Comparison of ENCODE assay signal across 37 cellular contexts in genomic region chr3:170737763-170738162, GRCh38.
A peak's percentile ranks its signal among the peaks of the same experiment; 100 is the strongest.
DNase-seq lines count a peak whose midpoint lies in the region; ATAC-seq, FAIRE-seq and TF ChIP-seq lines count a peak whose summit lies in the region.
"Had no signal": no experiment of that assay in that cellular context is flagged by ENCODE, and none has a peak within 500 bp of the region (broad histone marks: within the 10 kb centered on the region; RNA-seq: fewer than 3 reads in every experiment).

No MANE protein-coding gene starts in this region.

- no peaks in the 10 kb centered on the region for H3K79me2 ChIP-seq in SK-N-SH (ENCODE audit: insufficient read depth)
- peaks cover 68% of the 10 kb centered on the region for H3K79me2 ChIP-seq in ACC112 (ENCODE audit: control insufficient read depth, insufficient read depth, low read length, unreplicated experiment)
- H3K79me2 ChIP-seq in K562 (ENCODE audit: control insufficient read depth, insufficient read depth, low read length): no peaks in the 10 kb centered on the region

- intact Hi-C loops in IMR-90 (cut with micrococcal nuclease) (no loop called here), K562 (cut with micrococcal nuclease) (no loop called here), aorta (cut with DNase I) (no loop called here)

- no peaks in the 10 kb centered on the region; a peak in 1 of 4 replicates for H3K79me1 ChIP-seq in IMR-90 (ENCODE audit: low read depth in 1 of 2, low read length in 2 of 2)

- ATAC-seq in SK-N-SH treated with all-trans-retinoic acid at 6 μM for 48 hours (no peak), IMR-90 (ENCODE audit: low read depth) (no peak), K562 (no peak), aorta (ENCODE audit: low FRiP score) (no peak), HG02885 (IDR thresholded peaks at IDR 0.05; ENCODE audit: poor library complexity, unreplicated experiment) (no peak)
- ATAC-seq in activated T-cell treated with anti-CD3 and anti-CD28 coated beads, Interleukin-2, amount 50 U/mL, for 4 hours: no peak
- ATAC-seq: A549; CD8-positive, alpha-beta T cell had no signal

- CTCF ChIA-PET in SK-N-SH (lab: Yijun Ruan, JAX) (interaction anchor here (0.8 to 0.9 kb wide), 2 partner anchors 47 to 74 kb away, joined by 3 read pairs; no protein-coding TSS in a partner anchor), IMR-90 (lab: Yijun Ruan, JAX) (interaction anchor here (0.5 to 1.2 kb wide), 3 partner anchors 36 to 324 kb away, joined by 3 read pairs; no protein-coding TSS in a partner anchor), K562 (lab: Yijun Ruan, JAX; ENCODE audit: low intra/inter-chr PET ratio) (no interaction called here)

- H3K9ac ChIP-seq in SK-N-SH: no peak overlapping the region
- H3K9ac ChIP-seq in IMR-90 (ENCODE audit: low read depth, low read length): no peak overlapping the region
- H3K9ac ChIP-seq in K562 (ENCODE audit: insufficient read depth in 1 of 2, low read depth in 2 of 2, low read length in 2 of 2): no peak overlapping the region
- H3K9ac ChIP-seq: BLaER1; BLaER1 treated with 17β-estradiol and CSF1 and Interleukin-3, amounts not matched to agents 10 nM and 100 nM had no signal

- 95% methylated on average over 2 of the region's 2 CpGs for WGBS in SK-N-SH (ENCODE audit: low lambda C conversion rate)
- WGBS in IMR-90 (ENCODE audit: extremely low coverage in 2 of 2, insufficient read length in 1 of 2), 2 experiments: no CpG with 5 or more reads among the region's 2 CpGs
- WGBS in K562 (ENCODE audit: insufficient coverage, low coverage, missing lambda C conversion rate): 98% methylated on average over 2 of the region's 2 CpGs
- 99 to 100% methylated on average over 2 of the region's 2 CpGs for WGBS in aorta, 2 donors

- no peak for FAIRE-seq in K562 (lab: Jason Lieb, UNC)
- FAIRE-seq: A204.1, A549, D721Med had no signal

- BruUV-seq in IMR-90 (replicated peaks; lab: Mats Ljungman, UMichigan) (no TSS peak), K562 (replicated peaks; lab: Mats Ljungman, UMichigan) (no TSS peak)

- DNase-seq in SK-N-SH (no peak), IMR-90 (no peak), K562 (ENCODE audit: extremely low read depth in 1 of 4, low spot score in 3 of 4) (no peak), aorta (no peak)
- no peak for DNase-seq in activated T-cell treated with anti-CD3 and anti-CD28 coated beads, Interleukin-2, amount 50 U/mL, for 4 hours
- DNase-seq: 8988T; ACHN; AML-193; BE2C; C1 segment of cervical spinal cord; Caco-2; Calu3; CD4-positive, alpha-beta memory T cell; CD4-positive, alpha-beta T cell; CD4-positive, CD25-positive, alpha-beta regulatory T cell; CD8-positive, alpha-beta memory T cell; CD8-positive, alpha-beta T cell; COR-L47; DMS 273 treated with DMSO at 0.1 percent for 48 hours; DMS153; DMS53; DMS79; DMS79 treated with DMSO at 0.1 percent for 48 hours; DND-41; EL had no signal

- H4K91ac ChIP-seq in IMR-90 (ENCODE audit: insufficient read depth, low read depth, low read length): no peak overlapping the region

- H3K4me1 Mint-ChIP-seq in activated T-cell treated with anti-CD3 and anti-CD28 coated beads, Interleukin-2, amount 50 U/mL, for 4 hours (ENCODE audit: low read depth): no peaks in the 10 kb centered on the region
- H3K4me1 Mint-ChIP-seq: B cell; CD14-positive monocyte; CD4-positive, CD25-positive, alpha-beta regulatory T cell; CD8-positive, alpha-beta memory T cell had no signal

- POLR2A ChIA-PET in SK-N-SH (lab: Yijun Ruan, JAX): no interaction called here
- POLR2A ChIA-PET in IMR-90 (lab: Charles Lee; ENCODE audit: unreplicated experiment): no interaction called here
- POLR2A ChIA-PET in K562 (lab: Yijun Ruan, JAX): interaction anchor here (0.6 to 3.7 kb wide), 3 partner anchors 7 to 76 kb away, joined by 3 to 18 read pairs (median 4); no protein-coding TSS in a partner anchor

- TF ChIP-seq EP300 in SK-N-SH (IDR thresholded peaks at IDR 0.05; ENCODE audit: borderline replicate concordance in 1 of 2, low read depth in 1 of 2, low read length in 1 of 2) (no peak), K562 (IDR thresholded peaks at IDR 0.05; ENCODE audit: low read length) (no peak)

- peaks cover 2 to 22% of the 10 kb centered on the region in 2 experiments; a peak in 3 of 4 replicates for H3K4me1 ChIP-seq in SK-N-SH (ENCODE audit: control insufficient read depth in 1 of 2, insufficient read depth in 2 of 2, low read depth in 1 of 2, low read length in 1 of 2)
- H3K4me1 ChIP-seq in ACC112 (ENCODE audit: control insufficient read depth, insufficient read depth, low read length, unreplicated experiment): peaks cover 83% of the 10 kb centered on the region
- H3K4me1 ChIP-seq in IMR-90 (ENCODE audit: control insufficient read depth, insufficient read depth, low read length): peaks cover 30% of the 10 kb centered on the region
- H3K4me1 ChIP-seq in K562 (replicated peaks in 1 of 2; ENCODE audit: control insufficient read depth in 2 of 2, insufficient read depth in 2 of 2, low read length in 2 of 2): peaks cover 0 to 13% of the 10 kb centered on the region in 2 experiments; a peak in 2 of 5 replicates
- peaks cover 2 to 5% of the 10 kb centered on the region in 2 donors for H3K4me1 ChIP-seq in aorta (ENCODE audit: control insufficient read depth in 1 of 2, insufficient read depth in 2 of 2, low read length in 2 of 2)
- H3K4me1 ChIP-seq: BLaER1; BLaER1 treated with 17β-estradiol and CSF1 and Interleukin-3, amounts not matched to agents 10 nM and 100 nM; Caco-2 had no signal

- H3K9me3 ChIP-seq in SK-N-SH: no peaks in the 10 kb centered on the region
- no peaks in the 10 kb centered on the region for H3K9me3 ChIP-seq in IMR-90 (ENCODE audit: control insufficient read depth, insufficient read depth, low read length)
- H3K9me3 ChIP-seq in K562 (replicated peaks; ENCODE audit: control insufficient read depth, insufficient read depth, low read depth, low read length): no peaks in the 10 kb centered on the region
- no peaks in the 10 kb centered on the region for H3K9me3 ChIP-seq in aorta (ENCODE audit: control insufficient read depth, low read length)
- H3K9me3 ChIP-seq: A549; BE2C; BLaER1; BLaER1 treated with 17β-estradiol and CSF1 and Interleukin-3, amounts not matched to agents 10 nM and 100 nM; Caco-2 had no signal

- H3K36me3 ChIP-seq in SK-N-SH (replicated peaks in 1 of 2; ENCODE audit: control insufficient read depth in 1 of 2, insufficient read depth in 2 of 2, low read length in 1 of 2): no peaks in the 10 kb centered on the region
- H3K36me3 ChIP-seq in ACC112 (ENCODE audit: insufficient read depth, low read length): 0 out of 2 replicates have a peak, but pooled peaks cover 6% of the 10 kb centered on the region
- H3K36me3 ChIP-seq in IMR-90 (ENCODE audit: control insufficient read depth, insufficient read depth, low read length): no peaks in the 10 kb centered on the region
- no peaks in the 10 kb centered on the region for H3K36me3 ChIP-seq in K562 (ENCODE audit: control insufficient read depth, insufficient read depth, low read length)
- H3K36me3 ChIP-seq in aorta (ENCODE audit: control insufficient read depth in 1 of 2, insufficient read depth in 2 of 2, low read length in 1 of 2): no peaks in the 10 kb centered on the region
- H3K36me3 ChIP-seq: BE2C; BLaER1; BLaER1 treated with 17β-estradiol and CSF1 and Interleukin-3, amounts not matched to agents 10 nM and 100 nM had no signal

- H3K9me3 Mint-ChIP-seq in activated T-cell treated with anti-CD3 and anti-CD28 coated beads, Interleukin-2, amount 50 U/mL, for 4 hours: no peaks in the 10 kb centered on the region
- H3K9me3 Mint-ChIP-seq: CD4-positive, alpha-beta T cell; CD8-positive, alpha-beta T cell had no signal

- peak overlapping the region; percentile 13; the same call in 1 of the 2 replicates for H2BK20ac ChIP-seq in IMR-90 (ENCODE audit: low read depth, low read length)

- H3K9me2 ChIP-seq in SK-N-SH: no peaks in the 10 kb centered on the region

- in situ Hi-C loops in IMR-90 (cut with MboI; ENCODE audit: low sequenced_read_pairs) (no loop called here), K562 (cut with MboI) (no loop called here)

- H3K4me3 ChIP-seq in SK-N-SH (ENCODE audit: low read depth in 2 of 2, low read length in 1 of 2): no peak overlapping the region
- no peak overlapping the region for H3K4me3 ChIP-seq in ACC112 (ENCODE audit: low read depth, low read length)
- H3K4me3 ChIP-seq in IMR-90 (ENCODE audit: insufficient read depth, low read depth, low read length): no peak overlapping the region
- no peak overlapping the region for H3K4me3 ChIP-seq in K562
- no peak overlapping the region for H3K4me3 ChIP-seq in aorta (ENCODE audit: low read length in 2 of 2)
- H3K4me3 ChIP-seq: A549; BLaER1; BLaER1 treated with 17β-estradiol and CSF1 and Interleukin-3, amounts not matched to agents 10 nM and 100 nM had no signal

- TF ChIP-seq RAD21 in SK-N-SH (IDR thresholded peaks at IDR 0.05; ENCODE audit: low read length) (no peak), IMR-90 (IDR thresholded peaks at IDR 0.05; ENCODE audit: low read length) (no peak), K562 (CRISPR knock-in tag; conservative IDR thresholded peaks at IDR 0.05 in 1 of 2, IDR thresholded peaks at IDR 0.05 in 1 of 2) (no peak)

- H3K27me3 ChIP-seq in SK-N-SH (ENCODE audit: insufficient read depth): no peaks in the 10 kb centered on the region
- no peaks in the 10 kb centered on the region for H3K27me3 ChIP-seq in ACC112 (ENCODE audit: insufficient read depth, low read length)
- no peaks in the 10 kb centered on the region for H3K27me3 ChIP-seq in IMR-90 (ENCODE audit: control insufficient read depth, insufficient read depth, low read length)
- H3K27me3 ChIP-seq in K562 (ENCODE audit: control insufficient read depth in 2 of 2, insufficient read depth in 2 of 2, low read length in 2 of 2): no peaks in the 10 kb centered on the region
- H3K27me3 ChIP-seq in aorta (ENCODE audit: control insufficient read depth in 1 of 2, insufficient read depth in 2 of 2, low read length in 1 of 2): no peaks in the 10 kb centered on the region
- H3K27me3 ChIP-seq: BE2C; BLaER1; BLaER1 treated with 17β-estradiol and CSF1 and Interleukin-3, amounts not matched to agents 10 nM and 100 nM had no signal

- no peak overlapping the region for H3K56ac ChIP-seq in IMR-90 (ENCODE audit: extremely low read depth, insufficient read depth, low read length)

- no peak overlapping the region for H3K14ac ChIP-seq in IMR-90 (replicated peaks; ENCODE audit: low read depth, low read length)

- H4K8ac ChIP-seq in IMR-90 (ENCODE audit: low read depth in 2 of 2, low read length in 2 of 2): peak overlapping the region in 1 of 2 experiments; percentile 33; a peak in 1 of 4 replicates

- 0 out of 2 replicates have a peak overlapping the region, but pooled peaks have one; percentile 4 for H2AK5ac ChIP-seq in IMR-90 (ENCODE audit: low read depth, low read length)

- no peak overlapping the region for H2BK15ac ChIP-seq in IMR-90 (ENCODE audit: low read depth, low read length)

- dilution Hi-C loops in IMR-90 (cut with HindIII; ENCODE audit: low sequenced_read_pairs, unreplicated experiment): no loop called here

- H2AK9ac ChIP-seq in IMR-90 (replicated peaks; ENCODE audit: low read depth, low read length, poor library complexity): no peak overlapping the region

- H3K4me2 ChIP-seq in SK-N-SH: no peak overlapping the region
- H3K4me2 ChIP-seq in IMR-90 (ENCODE audit: low read depth, low read length): no peak overlapping the region
- no peak overlapping the region for H3K4me2 ChIP-seq in K562 (ENCODE audit: insufficient read depth, low read length)
- H3K4me2 ChIP-seq: A549; BLaER1; BLaER1 treated with 17β-estradiol and CSF1 and Interleukin-3, amounts not matched to agents 10 nM and 100 nM had no signal

- H4K5ac ChIP-seq in IMR-90 (ENCODE audit: low read depth, low read length): no peak overlapping the region

- no peak overlapping the region for H2AFZ ChIP-seq in SK-N-SH (ENCODE audit: low read depth)
- no peak overlapping the region for H2AFZ ChIP-seq in ACC112 (ENCODE audit: low read length, unreplicated experiment)
- H2AFZ ChIP-seq in IMR-90 (replicated peaks; ENCODE audit: low read length, poor library complexity): no peak overlapping the region
- no peak overlapping the region for H2AFZ ChIP-seq in K562 (ENCODE audit: low read depth, low read length)

- no peak overlapping the region for H3K27ac ChIP-seq in SK-N-SH (ENCODE audit: low read depth in 2 of 2, low read length in 1 of 2)
- peak overlapping the region; percentile 5; the same call in 1 of the 2 replicates for H3K27ac ChIP-seq in ACC112 (ENCODE audit: low read depth, low read length)
- no peak overlapping the region for H3K27ac ChIP-seq in IMR-90 (ENCODE audit: insufficient read depth, low read length)
- no peak overlapping the region for H3K27ac ChIP-seq in K562 (ENCODE audit: extremely low read depth, low read depth, low read length)
- H3K27ac ChIP-seq in aorta (ENCODE audit: low read depth in 1 of 2, low read length in 2 of 2): no peak overlapping the region
- H3K27ac ChIP-seq: 22Rv1; A549; BLaER1; BLaER1 treated with 17β-estradiol and CSF1 and Interleukin-3, amounts not matched to agents 10 nM and 100 nM; C4-2B had no signal

- peak overlapping the region; percentile 20; the same call in 1 of the 2 replicates for H2BK120ac ChIP-seq in IMR-90 (ENCODE audit: low read depth, low read length)

- H3K9me1 ChIP-seq in IMR-90 (ENCODE audit: insufficient read depth, low read length) (peaks cover 9% of the 10 kb centered on the region), K562 (ENCODE audit: control insufficient read depth, insufficient read depth, low read length) (no peaks in the 10 kb centered on the region)

- H3K4me3 Mint-ChIP-seq in activated T-cell treated with anti-CD3 and anti-CD28 coated beads, Interleukin-2, amount 50 U/mL, for 4 hours: no peak overlapping the region
- H3K4me3 Mint-ChIP-seq: B cell; CD14-positive monocyte; CD4-positive, alpha-beta memory T cell; CD4-positive, alpha-beta T cell; CD4-positive, CD25-positive, alpha-beta regulatory T cell; CD8-positive, alpha-beta memory T cell; CD8-positive, alpha-beta T cell had no signal

- TF ChIP-seq POLR2A in IMR-90 (IDR thresholded peaks at IDR 0.05; ENCODE audit: low read depth, low read length) (no peak), K562 (conservative IDR thresholded peaks at IDR 0.05) (no peak)

- no peak overlapping the region for H3K4ac ChIP-seq in IMR-90 (ENCODE audit: low read depth, low read length)

- no peaks in the 10 kb centered on the region for H3K36me3 Mint-ChIP-seq in activated T-cell treated with anti-CD3 and anti-CD28 coated beads, Interleukin-2, amount 50 U/mL, for 4 hours (ENCODE audit: insufficient read depth)
- H3K36me3 Mint-ChIP-seq: CD14-positive monocyte; CD4-positive, alpha-beta memory T cell; CD4-positive, CD25-positive, alpha-beta regulatory T cell; CD8-positive, alpha-beta memory T cell; CD8-positive, alpha-beta T cell had no signal

- H3K23ac ChIP-seq in IMR-90 (ENCODE audit: low read depth, low read length): no peak overlapping the region

- H2BK5ac ChIP-seq in IMR-90 (ENCODE audit: low read depth, low read length, poor library complexity, severe bottlenecking): no peak overlapping the region

- TF ChIP-seq CTCF in SK-N-SH (IDR thresholded peaks at IDR 0.05) (no peak), IMR-90 (conservative IDR thresholded peaks at IDR 0.05; ENCODE audit: low read depth, low read length) (no peak), K562 (IDR thresholded peaks at IDR 0.05 in 2 of 3, conservative IDR thresholded peaks at IDR 0.05 in 1 of 3; ENCODE audit: insufficient read depth in 2 of 3, low read depth in 1 of 3, low read length in 3 of 3) (no peak)

- H3K27me3 Mint-ChIP-seq in activated T-cell treated with anti-CD3 and anti-CD28 coated beads, Interleukin-2, amount 50 U/mL, for 4 hours (ENCODE audit: low read depth): peaks cover 8% of the 10 kb centered on the region

- peaks cover 11% of the 10 kb centered on the region for H3F3A ChIP-seq in SK-N-SH (replicated peaks; ENCODE audit: insufficient read depth)

- H3K18ac ChIP-seq in IMR-90 (ENCODE audit: low read depth, low read length): no peak overlapping the region

- H4K20me1 ChIP-seq in SK-N-SH (ENCODE audit: insufficient read depth) (no peaks in the 10 kb centered on the region), IMR-90 (ENCODE audit: insufficient read depth, low read length) (no peaks in the 10 kb centered on the region), K562 (replicated peaks; ENCODE audit: control insufficient read depth, insufficient read depth, low read length) (no peaks in the 10 kb centered on the region)
- H4K20me1 ChIP-seq: BLaER1; BLaER1 treated with 17β-estradiol and CSF1 and Interleukin-3, amounts not matched to agents 10 nM and 100 nM had no signal
